In genomic region chr11:83661491-83662350, GRCh38 we compare ENCODE assay signal across 21 cellular contexts.
DNase-seq lines count a peak whose midpoint lies in the region; ATAC-seq, FAIRE-seq and TF ChIP-seq lines count a peak whose summit lies in the region.
"Had no signal": no experiment of that assay in that cellular context is flagged by ENCODE, and none has a peak within 500 bp of the region (broad histone marks: within the 10 kb centered on the region; RNA-seq: fewer than 3 reads in every experiment).

No MANE protein-coding gene starts in this region.

- no peak overlapping the region for H3K9ac ChIP-seq in liver (ENCODE audit: low read depth in 1 of 2, low read length in 2 of 2)
- H3K9ac ChIP-seq: BLaER1 had no signal

- POLR2A ChIA-PET in MCF 10A (lab: Yijun Ruan, JAX) = no interaction called here

- H3K27ac ChIP-seq in breast epithelium (no peak overlapping the region), liver (ENCODE audit: low read depth in 1 of 2, low read length in 2 of 2) (peak overlapping the region in 1 of 2 donors; percentile 19)
- H3K27ac ChIP-seq: BLaER1, HL-60 had no signal

- WGBS in liver = 56% methylated on average over 4 of the region's 4 CpGs

- H3K4me3 ChIP-seq in breast epithelium (no peak overlapping the region), bronchial epithelial cell (ENCODE audit: low read depth, low read length) (no peak overlapping the region), liver (ENCODE audit: low read depth in 1 of 3, low read length in 3 of 3) (no peak overlapping the region)
- H3K4me3 ChIP-seq: BLaER1, K562 had no signal

- peaks cover 7% of the 10 kb centered on the region for H3K36me3 Mint-ChIP-seq in MCF 10A (ENCODE audit: insufficient read depth, unreplicated experiment)

- no peak for TF ChIP-seq POLR2A in breast epithelium (IDR thresholded peaks at IDR 0.05)

- peak in 1 of 2 donors; percentile 33 for TF ChIP-seq RAD21 in liver (IDR thresholded peaks at IDR 0.05)

- no peaks in the 10 kb centered on the region for H3K4me1 ChIP-seq in breast epithelium
- peaks cover 0 to 18% (median 5%) of the 10 kb centered on the region in 4 donors for H3K4me1 ChIP-seq in liver (ENCODE audit: control insufficient read depth in 4 of 4, insufficient read depth in 4 of 4, low read length in 3 of 4)
- H3K4me1 ChIP-seq: BLaER1 had no signal

- no peak for TF ChIP-seq CTCF in MCF 10A (IDR thresholded peaks at IDR 0.05; ENCODE audit: unreplicated experiment)
- TF ChIP-seq CTCF in breast epithelium (IDR thresholded peaks at IDR 0.05) = no peak
- no peak for TF ChIP-seq CTCF in bronchial epithelial cell (IDR thresholded peaks at IDR 0.05; ENCODE audit: insufficient read depth, low read length, severe bottlenecking)
- TF ChIP-seq CTCF in liver (IDR thresholded peaks at IDR 0.05; ENCODE audit: low read depth, low read length, missing input control) = no peak

- no TSS peak for BruUV-seq in MCF 10A (replicated peaks; lab: Mats Ljungman, UMichigan)

- H3K27me3 ChIP-seq in breast epithelium (no peaks in the 10 kb centered on the region), bronchial epithelial cell (ENCODE audit: control insufficient read depth, insufficient read depth, low read length) (no peaks in the 10 kb centered on the region), liver (ENCODE audit: control insufficient read depth in 4 of 4, insufficient read depth in 4 of 4, low read length in 3 of 4) (no peaks in the 10 kb centered on the region)
- H3K27me3 ChIP-seq: BLaER1 had no signal

- DNase-seq in MCF 10A (ENCODE audit: unreplicated experiment) = no peak
- no peak for DNase-seq in breast epithelium (ENCODE audit: low spot score in 2 of 2)
- DNase-seq in bronchial epithelial cell (ENCODE audit: low read depth) = peak; percentile 52
- no peak for DNase-seq in activated CD4-positive, alpha-beta T cell treated with anti-CD3 and anti-CD28 coated beads, Interleukin-2, amount 50 U/mL, for 48 hours
- DNase-seq in superior temporal gyrus (ENCODE audit: extremely low spot score) = no peak
- DNase-seq: 8988T, DMS 273 treated with DMSO at 0.1 percent for 48 hours, NCI-H1092, NCI-H1694, NCI-H2107, NCI-H446, NCI-H82 had no signal

- no peaks in the 10 kb centered on the region for H3K9me3 Mint-ChIP-seq in MCF 10A (ENCODE audit: unreplicated experiment)

- CTCF ChIA-PET in MCF 10A (lab: Yijun Ruan, JAX) = interaction anchor here (1.0 kb wide), 1 partner anchor 41 kb away, joined by 3 read pairs; no protein-coding TSS in a partner anchor

- FAIRE-seq in bronchial epithelial cell (lab: Jason Lieb, UNC) = no peak
- FAIRE-seq: K562 had no signal

- H3K27me3 Mint-ChIP-seq in MCF 10A (ENCODE audit: insufficient read depth, unreplicated experiment) = no peaks in the 10 kb centered on the region

- H3K4me1 Mint-ChIP-seq in MCF 10A (ENCODE audit: insufficient read depth, unreplicated experiment) = peaks cover 7% of the 10 kb centered on the region

- intact Hi-C loops in MCF 10A (cut with micrococcal nuclease) (no loop called here), breast epithelium (cut with DNase I; ENCODE audit: low total_unique reads) (no loop called here)

- ATAC-seq in HG03439 (IDR thresholded peaks at IDR 0.05; ENCODE audit: unreplicated experiment) (no peak), GM19351 (IDR thresholded peaks at IDR 0.05; ENCODE audit: unreplicated experiment) (no peak)
- ATAC-seq: K562, Panc1, Right ventricle myocardium inferior, SK-N-SH treated with all-trans-retinoic acid at 6 μM for 48 hours had no signal

- H3K4me3 Mint-ChIP-seq in MCF 10A (ENCODE audit: unreplicated experiment) = no peak overlapping the region

- H3K9me3 ChIP-seq in breast epithelium = no peaks in the 10 kb centered on the region
- H3K9me3 ChIP-seq in liver (ENCODE audit: control insufficient read depth in 4 of 4, low read length in 3 of 4) = no peaks in the 10 kb centered on the region
- H3K9me3 ChIP-seq: BLaER1 had no signal

- H3K27ac Mint-ChIP-seq in MCF 10A (ENCODE audit: low read depth, unreplicated experiment) = peak overlapping the region; percentile 58

- no peaks in the 10 kb centered on the region for H3K36me3 ChIP-seq in breast epithelium
- H3K36me3 ChIP-seq in bronchial epithelial cell (ENCODE audit: control insufficient read depth, insufficient read depth, low read length) = no peaks in the 10 kb centered on the region
- H3K36me3 ChIP-seq in liver (ENCODE audit: control insufficient read depth in 4 of 4, insufficient read depth in 3 of 4, low read depth in 1 of 4, low read length in 3 of 4) = no peaks in the 10 kb centered on the region
- H3K36me3 ChIP-seq: BLaER1 had no signal

TF ChIP-seq in liver, 16 proteins besides CTCF, POLR2A, EP300 and RAD21:
- TF ChIP-seq SP1 (IDR thresholded peaks at IDR 0.05) (peak; percentile 74), RXRA (IDR thresholded peaks at IDR 0.05) (peak in 1 of 2 donors; percentile 31), YY1 (IDR thresholded peaks at IDR 0.05) (peak; percentile 41), HNF4A (conservative IDR thresholded peaks at IDR 0.05) (peak; percentile 81 to 83), HNF4G (IDR thresholded peaks at IDR 0.05) (peak; percentile 69), NR2F2 (IDR thresholded peaks at IDR 0.05) (no peak), FOXA1 (IDR thresholded peaks at IDR 0.05) (no peak), JUND (IDR thresholded peaks at IDR 0.05) (peak in 1 of 2 donors; percentile 52), FOXA2 (IDR thresholded peaks at IDR 0.05) (peak; percentile 38)
- TF ChIP-seq, protein P1, sequence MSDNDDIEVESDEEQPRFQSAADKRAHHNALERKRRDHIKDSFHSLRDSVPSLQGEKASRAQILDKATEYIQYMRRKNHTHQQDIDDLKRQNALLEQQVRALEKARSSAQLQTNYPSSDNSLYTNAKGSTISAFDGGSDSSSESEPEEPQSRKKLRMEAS (IDR thresholded peaks at IDR 0.05) = no peak
- TF ChIP-seq, protein P2, sequence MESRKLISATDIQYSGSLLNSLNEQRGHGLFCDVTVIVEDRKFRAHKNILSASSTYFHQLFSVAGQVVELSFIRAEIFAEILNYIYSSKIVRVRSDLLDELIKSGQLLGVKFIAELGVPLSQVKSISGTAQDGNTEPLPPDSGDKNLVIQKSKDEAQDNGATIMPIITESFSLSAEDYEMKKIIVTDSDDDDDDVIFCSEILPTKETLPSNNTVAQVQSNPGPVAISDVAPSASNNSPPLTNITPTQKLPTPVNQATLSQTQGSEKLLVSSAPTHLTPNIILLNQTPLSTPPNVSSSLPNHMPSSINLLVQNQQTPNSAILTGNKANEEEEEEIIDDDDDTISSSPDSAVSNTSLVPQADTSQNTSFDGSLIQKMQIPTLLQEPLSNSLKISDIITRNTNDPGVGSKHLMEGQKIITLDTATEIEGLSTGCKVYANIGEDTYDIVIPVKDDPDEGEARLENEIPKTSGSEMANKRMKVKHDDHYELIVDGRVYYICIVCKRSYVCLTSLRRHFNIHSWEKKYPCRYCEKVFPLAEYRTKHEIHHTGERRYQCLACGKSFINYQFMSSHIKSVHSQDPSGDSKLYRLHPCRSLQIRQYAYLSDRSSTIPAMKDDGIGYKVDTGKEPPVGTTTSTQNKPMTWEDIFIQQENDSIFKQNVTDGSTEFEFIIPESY (IDR thresholded peaks at IDR 0.05) = no peak
